ENCODE assay signal across 16 cellular contexts in the genomic region with DNA sequence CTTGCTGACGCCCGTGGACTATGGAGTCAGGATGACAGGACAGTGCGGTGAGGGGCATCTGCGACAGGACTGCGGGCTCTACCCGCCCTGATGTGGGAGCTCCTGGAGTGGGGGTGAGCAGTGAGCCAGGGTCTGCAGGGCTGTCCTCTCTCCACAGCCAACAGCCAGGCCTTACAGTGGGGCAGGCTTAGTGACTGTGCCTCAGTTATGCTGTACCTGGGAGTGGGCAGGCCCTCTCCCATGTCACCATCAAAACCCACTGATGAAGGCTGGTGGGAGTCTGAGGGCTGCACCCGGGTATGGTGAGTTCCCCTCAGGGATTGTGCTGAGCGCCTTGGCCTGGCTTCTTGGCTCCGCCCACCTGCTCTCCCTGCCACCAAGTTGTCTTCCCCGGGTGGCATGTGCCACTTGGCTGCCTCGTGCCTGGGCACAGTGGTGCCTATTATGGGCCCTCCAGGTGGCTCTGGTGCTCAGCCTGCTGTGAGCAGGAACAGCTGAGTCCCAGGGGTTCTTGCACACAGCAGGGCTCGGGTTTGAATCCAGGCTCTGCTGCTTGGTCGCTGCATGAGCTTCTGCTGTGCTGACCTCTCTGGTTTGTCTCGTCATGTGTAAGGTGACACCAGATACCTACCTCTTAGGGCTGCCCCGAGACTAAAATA. TPM values are rescaled to one million over a fixed set of nuclear protein-coding genes. Genes with fewer than 3 reads are reported as not detected.
DNase-seq lines count a peak whose midpoint lies in the region; ATAC-seq and TF ChIP-seq lines count a peak whose summit lies in the region.
"Had no signal": no experiment of that assay in that cellular context is flagged by ENCODE, and none has a peak within 500 bp of the region (broad histone marks: within the 10 kb centered on the region; RNA-seq: fewer than 3 reads in every experiment).

No MANE protein-coding gene starts in this region.

- H3F3A ChIP-seq in SU-DHL-6 (ENCODE audit: insufficient read depth) = no peaks in the 10 kb centered on the region

- no peak for ATAC-seq in CD4-positive, CD25-positive, alpha-beta regulatory T cell (ENCODE audit: low read depth in 2 of 2)
- no peak for ATAC-seq in GM18505 (IDR thresholded peaks at IDR 0.05; ENCODE audit: unreplicated experiment)
- ATAC-seq: GM23338 had no signal

- H3K4me3 Mint-ChIP-seq in CD4-positive, CD25-positive, alpha-beta regulatory T cell = peak overlapping the region in 1 of 4 donors; percentile 21
- H3K4me3 Mint-ChIP-seq: B cell, GM23338 had no signal

- peak overlapping the region; percentile 44 to 88 (median 79) for H3K27ac Mint-ChIP-seq in CD4-positive, CD25-positive, alpha-beta regulatory T cell
- H3K27ac Mint-ChIP-seq: B cell, GM23338, H9 had no signal

- H3K4me1 ChIP-seq in CD4-positive, CD25-positive, alpha-beta regulatory T cell (ENCODE audit: control insufficient read depth, insufficient read depth, low read length, poor library complexity, severe bottlenecking) = peaks cover 4% of the 10 kb centered on the region

- H2AFZ ChIP-seq in SU-DHL-6 (ENCODE audit: low read depth, low read length, severe bottlenecking) = no peak overlapping the region
- H2AFZ ChIP-seq: GM23338 had no signal

- H3K9me3 Mint-ChIP-seq in CD4-positive, CD25-positive, alpha-beta regulatory T cell = no peaks in the 10 kb centered on the region
- H3K9me3 Mint-ChIP-seq: CD4-positive, alpha-beta memory T cell; GM23338; H9 had no signal

- peak; percentile 33 for TF ChIP-seq POLR2A in GM18505 (IDR thresholded peaks at IDR 0.05; ENCODE audit: borderline replicate concordance, extremely low read depth, insufficient read depth, insufficient read length)
- TF ChIP-seq POLR2A in erythroblast (IDR thresholded peaks at IDR 0.05; ENCODE audit: low read length) = peak; percentile 21

- peaks cover 0 to 27% (median 12%) of the 10 kb centered on the region in 4 donors for H3K4me1 Mint-ChIP-seq in CD4-positive, CD25-positive, alpha-beta regulatory T cell

- no peak overlapping the region for H3K9ac ChIP-seq in SU-DHL-6 (ENCODE audit: low read length)

- H3K4me3 ChIP-seq in CD4-positive, CD25-positive, alpha-beta regulatory T cell (ENCODE audit: low read depth, low read length) = no peak overlapping the region
- H3K4me3 ChIP-seq in SU-DHL-6 (ENCODE audit: insufficient read depth, low read length, poor library complexity, severe bottlenecking) = no peak overlapping the region
- H3K4me3 ChIP-seq: GM23338 had no signal

- no peak overlapping the region for H3K4me2 ChIP-seq in SU-DHL-6 (ENCODE audit: low read depth, low read length, poor library complexity, severe bottlenecking)
- H3K4me2 ChIP-seq: GM23338 had no signal

- no peak for TF ChIP-seq CTCF in SU-DHL-6 (IDR thresholded peaks at IDR 0.05; ENCODE audit: insufficient read depth, low read length, poor library complexity, severe bottlenecking)

- H3K27me3 Mint-ChIP-seq in CD4-positive, CD25-positive, alpha-beta regulatory T cell = no peaks in the 10 kb centered on the region
- H3K27me3 Mint-ChIP-seq: B cell; CD4-positive, alpha-beta memory T cell had no signal

- H3K9me2 ChIP-seq in SU-DHL-6 (replicated peaks; ENCODE audit: insufficient read depth, low read length) = no peaks in the 10 kb centered on the region

- no peak overlapping the region for H3K27ac ChIP-seq in CD4-positive, CD25-positive, alpha-beta regulatory T cell (ENCODE audit: insufficient read depth, low read length, poor library complexity, severe bottlenecking)
- peak overlapping the region; percentile 15 for H3K27ac ChIP-seq in SU-DHL-6 (ENCODE audit: low read depth, low read length)

- H3K27me3 ChIP-seq in CD4-positive, CD25-positive, alpha-beta regulatory T cell (ENCODE audit: control insufficient read depth, insufficient read depth, low read length) = no peaks in the 10 kb centered on the region
- no peaks in the 10 kb centered on the region for H3K27me3 ChIP-seq in SU-DHL-6 (ENCODE audit: low read length)

- H4K20me1 ChIP-seq in SU-DHL-6 (ENCODE audit: low read depth, low read length) = no peaks in the 10 kb centered on the region

- H3K9me3 ChIP-seq in CD4-positive, CD25-positive, alpha-beta regulatory T cell (ENCODE audit: control insufficient read depth in 2 of 2, low read length in 2 of 2) = no peaks in the 10 kb centered on the region
- no peaks in the 10 kb centered on the region for H3K9me3 ChIP-seq in SU-DHL-6 (ENCODE audit: insufficient read depth, low read length)

- H3K79me2 ChIP-seq in SU-DHL-6 (ENCODE audit: insufficient read depth, low read length) = peaks cover 6% of the 10 kb centered on the region; the same call in 1 of the 2 replicates

- H3K36me3 Mint-ChIP-seq in CD4-positive, CD25-positive, alpha-beta regulatory T cell = peaks cover 29% of the 10 kb centered on the region

- peaks cover 54% of the 10 kb centered on the region for H3K36me3 ChIP-seq in CD4-positive, CD25-positive, alpha-beta regulatory T cell (ENCODE audit: control insufficient read depth, insufficient read depth, low read length)
- H3K36me3 ChIP-seq in SU-DHL-6 (ENCODE audit: low read length) = 0 out of 2 replicates have a peak, but pooled peaks cover 3% of the 10 kb centered on the region

- no peak for DNase-seq in CD4-positive, CD25-positive, alpha-beta regulatory T cell
- DNase-seq in erythroblast (lab: John Stamatoyannopoulos, UW) (no peak), cortex of kidney (lab: John Stamatoyannopoulos, UW) (no peak), activated gamma-delta T cell treated with Interleukin-2 at 50 U/mL for 16 hours (no peak), NCI-H2227 treated with DMSO at 0.1 percent for 48 hours (lab: John Stamatoyannopoulos, UW) (no peak)
- DNase-seq in activated CD4-positive, CD25-positive, alpha-beta regulatory T cell (lab: John Stamatoyannopoulos, UW) = no peak
- DNase-seq: C1 segment of cervical spinal cord; CD4-positive, alpha-beta memory T cell; DMS79 treated with DMSO at 0.1 percent for 48 hours; EL; H9; KBM-7 had no signal

RNA-seq across cellular contexts. Expression of a gene that starts 4.1 kb away (rescaled TPM):
- total RNA-seq in CD4-positive, CD25-positive, alpha-beta regulatory T cell = 24.8 TPM
- polyA plus RNA-seq in CD4-positive, CD25-positive, alpha-beta regulatory T cell = 10 to 100 TPM; 10.9 to 19.2 (median 13.1) TPM

RNA-seq across cellular contexts. Expression of a gene that starts 6.6 kb away (rescaled TPM):
- total RNA-seq in CD4-positive, CD25-positive, alpha-beta regulatory T cell = 38.2 TPM
- 10 to 100 TPM; 33.7 to 46.9 (median 41.2) TPM for polyA plus RNA-seq in CD4-positive, CD25-positive, alpha-beta regulatory T cell

RNA-seq across cellular contexts. Expression of a gene that starts 17.3 kb away (rescaled TPM):
- 209 TPM for total RNA-seq in CD4-positive, CD25-positive, alpha-beta regulatory T cell
- 100 to 1,000 TPM; 321 to 829 (median 545) TPM for polyA plus RNA-seq in CD4-positive, CD25-positive, alpha-beta regulatory T cell

RNA-seq across cellular contexts. Expression of a gene that starts 34.2 kb away (rescaled TPM):
- total RNA-seq in CD4-positive, CD25-positive, alpha-beta regulatory T cell = 2.0 TPM
- 1 to 10 TPM; 1.1 to 5.8 (median 3.4) TPM for polyA plus RNA-seq in CD4-positive, CD25-positive, alpha-beta regulatory T cell

RNA-seq across cellular contexts. Expression of a gene that starts 53.3 kb away (rescaled TPM):
- total RNA-seq in CD4-positive, CD25-positive, alpha-beta regulatory T cell = 126 TPM
- polyA plus RNA-seq in CD4-positive, CD25-positive, alpha-beta regulatory T cell = 10 to 100 TPM; 10.1 to 17.8 (median 16.2) TPM
